In genomic region chr15:31545257-31545656, GRCh38 we compare ENCODE assay signal across 31 cellular contexts.
"Had no signal": no experiment of that assay in that cellular context is flagged by ENCODE, and none has a peak within 500 bp of the region (broad histone marks: within the 10 kb centered on the region; RNA-seq: fewer than 3 reads in every experiment).

No MANE protein-coding gene starts in this region.

- H3K4me1 ChIP-seq: adrenal gland, ascending aorta, body of pancreas, breast epithelium had no signal

- DNase-seq: activated effector memory CD4-positive, alpha-beta T cell treated with anti-CD3 and anti-CD28 coated beads, Interleukin-2, amount 50 U/mL, for 16 hours; activated effector memory CD4-positive, alpha-beta T cell treated with Interleukin-2 at 50 U/mL for 16 hours; activated gamma-delta T cell; activated gamma-delta T cell treated with Interleukin-2 at 50 U/mL for 16 hours; activated naive CD4-positive, alpha-beta T cell; activated naive CD4-positive, alpha-beta T cell treated with anti-CD3 and anti-CD28 coated beads for 36 hours; activated naive CD4-positive, alpha-beta T cell treated with anti-CD3 and anti-CD28 coated beads, Interleukin-2, amount 10 ng/mL, durations not matched to agents 7 days and 5 days; activated naive CD4-positive, alpha-beta T cell treated with anti-CD3 and anti-CD28 coated beads, Interleukin-2, amount 50 U/mL, for 16 hours; activated naive CD4-positive, alpha-beta T cell treated with Interleukin-2 at 50 U/mL for 16 hours; activated naive CD8-positive, alpha-beta T cell treated with anti-CD3 and anti-CD28 coated beads for 36 hours; activated naive CD8-positive, alpha-beta T cell treated with anti-CD3 and anti-CD28 coated beads, Interleukin-2, amount 10 ng/mL, durations not matched to agents 7 days and 5 days; activated naive CD8-positive, alpha-beta T cell treated with anti-CD3 and anti-CD28 coated beads, Interleukin-2, amount 50 U/mL, for 24 hours; activated T-cell treated with anti-CD3 and anti-CD28 coated beads, Interleukin-2, amount 50 U/mL, for 4 hours; activated T-cell treated with anti-CD3 and anti-CD28 coated beads, Interleukin-2, amount 50 U/mL, for 48 hours; activated T-cell treated with anti-CD3 and anti-CD28 coated beads, Interleukin-2, amount 50 U/mL, for 72 hours; adrenal gland; amniotic stem cell; amygdala; anterior cingulate cortex; aorta; body of pancreas; brain microvascular endothelial cell; caudate nucleus; central memory CD4-positive, alpha-beta T cell; cerebellar nuclear complex had no signal

- ATAC-seq: activated naive CD8-positive, alpha-beta T cell treated with anti-CD3 and anti-CD28 coated beads, Interleukin-2, amount 50 U/mL, for 24 hours; activated T-cell treated with anti-CD3 and anti-CD28 coated beads, Interleukin-2, amount 50 U/mL, for 4 hours; activated T-cell treated with anti-CD3 and anti-CD28 coated beads, Interleukin-2, amount 50 U/mL, for 72 hours; activated T-helper 17 cell treated with anti-CD3 and anti-CD28 coated beads, Interleukin-2, amount 50 U/mL, for 72 hours; body of pancreas had no signal

- H3K4me3 ChIP-seq: adrenal gland, ascending aorta, body of pancreas, breast epithelium, cardiac muscle cell had no signal

- H3K9me3 ChIP-seq: adrenal gland, ascending aorta, body of pancreas, breast epithelium had no signal

- H3K27ac ChIP-seq: adrenal gland, ascending aorta, body of pancreas, brain microvascular endothelial cell, breast epithelium, cardiac muscle cell had no signal

- FAIRE-seq: astrocyte, bronchial epithelial cell had no signal
